Comparison of ENCODE assay signal across 1 cellular context in genomic region chr4:1784789-1785591, GRCh38.
TF ChIP-seq lines count a peak whose summit lies in the region.

No MANE protein-coding gene starts in this region.

TF ChIP-seq in HepG2, 621 proteins besides CTCF, POLR2A, EP300 and RAD21 (continued from another document and continues in another):
- no peak for TF ChIP-seq USF2 (IDR thresholded peaks at IDR 0.05; ENCODE audit: low read depth, low read length)
- TF ChIP-seq USF2 (CRISPR knock-in tag; IDR thresholded peaks at IDR 0.05; ENCODE audit: borderline replicate concordance): peak; percentile 64; the same call in 1 of the 2 replicates
- no peak for TF ChIP-seq IRF2 (CRISPR knock-in tag; IDR thresholded peaks at IDR 0.05)
- TF ChIP-seq NPAS2 (CRISPR knock-in tag; IDR thresholded peaks at IDR 0.05; ENCODE audit: borderline replicate concordance): no peak
- peak; percentile 80; the same call in 1 of the 2 replicates for TF ChIP-seq ZNF563 (CRISPR knock-in tag; IDR thresholded peaks at IDR 0.05)
- no peak for TF ChIP-seq ATRX (CRISPR knock-in tag; IDR thresholded peaks at IDR 0.05; ENCODE audit: borderline replicate concordance)
- no peak for TF ChIP-seq MYNN (CRISPR knock-in tag; IDR thresholded peaks at IDR 0.05; ENCODE audit: low read depth)
- TF ChIP-seq, protein P1, sequence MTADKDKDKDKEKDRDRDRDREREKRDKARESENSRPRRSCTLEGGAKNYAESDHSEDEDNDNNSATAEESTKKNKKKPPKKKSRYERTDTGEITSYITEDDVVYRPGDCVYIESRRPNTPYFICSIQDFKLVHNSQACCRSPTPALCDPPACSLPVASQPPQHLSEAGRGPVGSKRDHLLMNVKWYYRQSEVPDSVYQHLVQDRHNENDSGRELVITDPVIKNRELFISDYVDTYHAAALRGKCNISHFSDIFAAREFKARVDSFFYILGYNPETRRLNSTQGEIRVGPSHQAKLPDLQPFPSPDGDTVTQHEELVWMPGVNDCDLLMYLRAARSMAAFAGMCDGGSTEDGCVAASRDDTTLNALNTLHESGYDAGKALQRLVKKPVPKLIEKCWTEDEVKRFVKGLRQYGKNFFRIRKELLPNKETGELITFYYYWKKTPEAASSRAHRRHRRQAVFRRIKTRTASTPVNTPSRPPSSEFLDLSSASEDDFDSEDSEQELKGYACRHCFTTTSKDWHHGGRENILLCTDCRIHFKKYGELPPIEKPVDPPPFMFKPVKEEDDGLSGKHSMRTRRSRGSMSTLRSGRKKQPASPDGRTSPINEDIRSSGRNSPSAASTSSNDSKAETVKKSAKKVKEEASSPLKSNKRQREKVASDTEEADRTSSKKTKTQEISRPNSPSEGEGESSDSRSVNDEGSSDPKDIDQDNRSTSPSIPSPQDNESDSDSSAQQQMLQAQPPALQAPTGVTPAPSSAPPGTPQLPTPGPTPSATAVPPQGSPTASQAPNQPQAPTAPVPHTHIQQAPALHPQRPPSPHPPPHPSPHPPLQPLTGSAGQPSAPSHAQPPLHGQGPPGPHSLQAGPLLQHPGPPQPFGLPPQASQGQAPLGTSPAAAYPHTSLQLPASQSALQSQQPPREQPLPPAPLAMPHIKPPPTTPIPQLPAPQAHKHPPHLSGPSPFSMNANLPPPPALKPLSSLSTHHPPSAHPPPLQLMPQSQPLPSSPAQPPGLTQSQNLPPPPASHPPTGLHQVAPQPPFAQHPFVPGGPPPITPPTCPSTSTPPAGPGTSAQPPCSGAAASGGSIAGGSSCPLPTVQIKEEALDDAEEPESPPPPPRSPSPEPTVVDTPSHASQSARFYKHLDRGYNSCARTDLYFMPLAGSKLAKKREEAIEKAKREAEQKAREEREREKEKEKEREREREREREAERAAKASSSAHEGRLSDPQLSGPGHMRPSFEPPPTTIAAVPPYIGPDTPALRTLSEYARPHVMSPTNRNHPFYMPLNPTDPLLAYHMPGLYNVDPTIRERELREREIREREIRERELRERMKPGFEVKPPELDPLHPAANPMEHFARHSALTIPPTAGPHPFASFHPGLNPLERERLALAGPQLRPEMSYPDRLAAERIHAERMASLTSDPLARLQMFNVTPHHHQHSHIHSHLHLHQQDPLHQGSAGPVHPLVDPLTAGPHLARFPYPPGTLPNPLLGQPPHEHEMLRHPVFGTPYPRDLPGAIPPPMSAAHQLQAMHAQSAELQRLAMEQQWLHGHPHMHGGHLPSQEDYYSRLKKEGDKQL (CRISPR knock-in tag; IDR thresholded peaks at IDR 0.05; ENCODE audit: low read depth): 0 out of 2 replicates have a peak, but pooled peaks have one; percentile 44
- 0 out of 2 replicates have a peak, but pooled peaks have one; percentile 79 for TF ChIP-seq EED (CRISPR knock-in tag; IDR thresholded peaks at IDR 0.05)
- no peak for TF ChIP-seq ZNF674 (CRISPR knock-in tag; IDR thresholded peaks at IDR 0.05; ENCODE audit: low read depth)
- TF ChIP-seq SAFB2 (CRISPR knock-in tag; IDR thresholded peaks at IDR 0.05; ENCODE audit: borderline replicate concordance, low read depth): 0 out of 2 replicates have a peak, but pooled peaks have one; percentile 73
- peak; percentile 51 for TF ChIP-seq DR1 (CRISPR knock-in tag; IDR thresholded peaks at IDR 0.05)
- peak; percentile 64 for TF ChIP-seq AGO2 (optimal IDR thresholded peaks at IDR 0.05; ENCODE audit: low read depth, low read length)
- no peak for TF ChIP-seq BCL3 (CRISPR knock-in tag; IDR thresholded peaks at IDR 0.05)
- no peak for TF ChIP-seq ZC3H13 (CRISPR knock-in tag; IDR thresholded peaks at IDR 0.05)
- no peak for TF ChIP-seq ZNF75D (CRISPR knock-in tag; IDR thresholded peaks at IDR 0.05; ENCODE audit: borderline replicate concordance)
- TF ChIP-seq SIN3A (IDR thresholded peaks at IDR 0.05; ENCODE audit: borderline replicate concordance, low read depth, low read length): peak; percentile 57; the same call in 1 of the 2 replicates
- no peak for TF ChIP-seq ATM (IDR thresholded peaks at IDR 0.05; ENCODE audit: borderline replicate concordance)
- TF ChIP-seq MIXL1 (CRISPR knock-in tag; IDR thresholded peaks at IDR 0.05): no peak
- TF ChIP-seq ZNF878 (CRISPR knock-in tag; IDR thresholded peaks at IDR 0.05): no peak
- TF ChIP-seq ZNF570 (CRISPR knock-in tag; IDR thresholded peaks at IDR 0.05; ENCODE audit: borderline replicate concordance): no peak
- TF ChIP-seq WIZ (CRISPR knock-in tag; IDR thresholded peaks at IDR 0.05): no peak
- TF ChIP-seq PITX1 (CRISPR knock-in tag; IDR thresholded peaks at IDR 0.05): peak; percentile 93
- peak; percentile 72 for TF ChIP-seq GATAD2A (CRISPR knock-in tag; IDR thresholded peaks at IDR 0.05)
- TF ChIP-seq GZF1 (CRISPR knock-in tag; IDR thresholded peaks at IDR 0.05): no peak
- peak; percentile 76; the same call in 1 of the 2 replicates for TF ChIP-seq ZNF510 (CRISPR knock-in tag; IDR thresholded peaks at IDR 0.05; ENCODE audit: low read depth)
- TF ChIP-seq NR2F2 (IDR thresholded peaks at IDR 0.05; ENCODE audit: borderline replicate concordance, low read depth): no peak
- no peak for TF ChIP-seq ZNF776 (CRISPR knock-in tag; IDR thresholded peaks at IDR 0.05)
- TF ChIP-seq HMG20A (CRISPR knock-in tag; IDR thresholded peaks at IDR 0.05; ENCODE audit: borderline replicate concordance): no peak
- no peak for TF ChIP-seq THYN1 (CRISPR knock-in tag; IDR thresholded peaks at IDR 0.05; ENCODE audit: borderline replicate concordance, low read depth)
- no peak for TF ChIP-seq CCAR2 (optimal IDR thresholded peaks at IDR 0.05; ENCODE audit: low read depth, low read length)
- 0 out of 2 replicates have a peak, but pooled peaks have one; percentile 29 for TF ChIP-seq ZNF205 (CRISPR knock-in tag; IDR thresholded peaks at IDR 0.05)
- TF ChIP-seq RFX3 (CRISPR knock-in tag; IDR thresholded peaks at IDR 0.05): no peak
- no peak for TF ChIP-seq GMEB2 (CRISPR knock-in tag; IDR thresholded peaks at IDR 0.05; ENCODE audit: low read depth)
- TF ChIP-seq, protein P2, sequence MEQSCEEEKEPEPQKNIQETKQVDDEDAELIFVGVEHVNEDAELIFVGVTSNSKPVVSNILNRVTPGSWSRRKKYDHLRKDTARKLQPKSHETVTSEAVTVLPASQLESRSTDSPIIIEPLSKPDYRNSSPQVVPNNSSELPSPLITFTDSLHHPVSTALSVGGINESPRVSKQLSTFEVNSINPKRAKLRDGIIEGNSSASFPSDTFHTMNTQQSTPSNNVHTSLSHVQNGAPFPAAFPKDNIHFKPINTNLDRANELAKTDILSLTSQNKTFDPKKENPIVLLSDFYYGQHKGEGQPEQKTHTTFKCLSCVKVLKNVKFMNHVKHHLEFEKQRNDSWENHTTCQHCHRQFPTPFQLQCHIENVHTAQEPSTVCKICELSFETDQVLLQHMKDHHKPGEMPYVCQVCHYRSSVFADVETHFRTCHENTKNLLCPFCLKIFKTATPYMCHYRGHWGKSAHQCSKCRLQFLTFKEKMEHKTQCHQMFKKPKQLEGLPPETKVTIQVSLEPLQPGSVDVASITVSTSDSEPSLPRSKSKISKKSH (CRISPR knock-in tag; IDR thresholded peaks at IDR 0.05; ENCODE audit: borderline replicate concordance): peak; percentile 45
- peak; percentile 78; the same call in 1 of the 2 replicates for TF ChIP-seq ZNF230 (CRISPR knock-in tag; IDR thresholded peaks at IDR 0.05)
- peak; percentile 67; the same call in 1 of the 2 replicates for TF ChIP-seq NR2C2 (CRISPR knock-in tag; IDR thresholded peaks at IDR 0.05; ENCODE audit: borderline replicate concordance)
- TF ChIP-seq PCBP2 (optimal IDR thresholded peaks at IDR 0.05; ENCODE audit: low read depth, low read length, poor library complexity, severe bottlenecking): no peak
- no peak for TF ChIP-seq REST (IDR thresholded peaks at IDR 0.05; ENCODE audit: borderline replicate concordance in 1 of 2, low read depth in 1 of 2, low read length in 2 of 2)
- peak; percentile 61; the same call in 1 of the 2 replicates for TF ChIP-seq REPIN1 (CRISPR knock-in tag; IDR thresholded peaks at IDR 0.05; ENCODE audit: borderline replicate concordance, low read depth)
- TF ChIP-seq PCBP1 (IDR thresholded peaks at IDR 0.05; ENCODE audit: borderline replicate concordance, low read depth, low read length): peak; percentile 36; the same call in 1 of the 2 replicates
- TF ChIP-seq CBX5 (CRISPR knock-in tag; IDR thresholded peaks at IDR 0.05; ENCODE audit: borderline replicate concordance): peak; percentile 17; the same call in 1 of the 2 replicates
- peak; percentile 97 for TF ChIP-seq ZFX (CRISPR knock-in tag; IDR thresholded peaks at IDR 0.05; ENCODE audit: low read depth)
- no peak for TF ChIP-seq ATF4 (CRISPR knock-in tag; IDR thresholded peaks at IDR 0.05)
- no peak; the same call in 1 of the 2 replicates for TF ChIP-seq ZNF232 (CRISPR knock-in tag; IDR thresholded peaks at IDR 0.05; ENCODE audit: borderline replicate concordance)
- TF ChIP-seq, protein P3, sequence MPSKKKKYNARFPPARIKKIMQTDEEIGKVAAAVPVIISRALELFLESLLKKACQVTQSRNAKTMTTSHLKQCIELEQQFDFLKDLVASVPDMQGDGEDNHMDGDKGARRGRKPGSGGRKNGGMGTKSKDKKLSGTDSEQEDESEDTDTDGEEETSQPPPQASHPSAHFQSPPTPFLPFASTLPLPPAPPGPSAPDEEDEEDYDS (CRISPR knock-in tag; IDR thresholded peaks at IDR 0.05): peak; percentile 56; the same call in 1 of the 2 replicates
- peak; percentile 35; the same call in 1 of the 2 replicates for TF ChIP-seq ZNF598 (CRISPR knock-in tag; IDR thresholded peaks at IDR 0.05; ENCODE audit: borderline replicate concordance)
- TF ChIP-seq TCF7L2 (IDR thresholded peaks at IDR 0.05; ENCODE audit: low read depth, low read length): peak; percentile 34; the same call in 1 of the 2 replicates
- no peak for TF ChIP-seq ZBTB21 (CRISPR knock-in tag; IDR thresholded peaks at IDR 0.05)
- no peak for TF ChIP-seq NR2F1 (CRISPR knock-in tag; IDR thresholded peaks at IDR 0.05)
- TF ChIP-seq ZSCAN30 (CRISPR knock-in tag; IDR thresholded peaks at IDR 0.05): no peak
- no peak for TF ChIP-seq HHEX (CRISPR knock-in tag; IDR thresholded peaks at IDR 0.05)
